15 cellular contexts compared by ENCODE assay signal in the genomic region with DNA sequence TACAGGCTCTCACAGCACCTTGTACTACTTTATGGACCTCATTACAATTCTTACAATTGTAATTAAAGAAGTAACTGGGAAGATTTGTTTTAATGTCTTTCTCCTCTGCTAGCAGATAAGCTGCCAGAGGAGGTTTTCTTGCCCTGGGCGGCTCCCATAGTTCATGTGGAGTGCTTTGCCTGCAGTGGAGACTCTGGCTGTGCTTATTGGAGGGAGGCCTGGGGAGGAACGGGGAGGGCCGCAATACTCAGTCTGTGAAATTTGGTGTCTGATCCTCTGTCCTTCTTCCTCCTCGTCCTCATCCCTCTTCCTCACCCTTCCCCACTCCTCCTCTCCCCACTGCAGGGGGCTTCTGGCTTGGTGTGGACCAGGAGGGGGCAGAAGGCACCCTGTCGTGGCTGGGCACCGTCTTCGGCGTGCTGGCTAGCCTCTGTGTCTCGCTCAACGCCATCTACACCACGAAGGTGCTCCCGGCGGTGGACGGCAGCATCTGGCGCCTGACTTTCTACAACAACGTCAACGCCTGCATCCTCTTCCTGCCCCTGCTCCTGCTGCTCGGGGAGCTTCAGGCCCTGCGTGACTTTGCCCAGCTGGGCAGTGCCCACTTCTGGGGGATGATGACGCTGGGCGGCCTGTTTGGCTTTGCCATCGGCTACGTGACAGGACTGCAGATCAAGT.
"Had no signal": no experiment of that assay in that cellular context is flagged by ENCODE, and none has a peak within 500 bp of the region (broad histone marks: within the 10 kb centered on the region; RNA-seq: fewer than 3 reads in every experiment).

No MANE protein-coding gene starts in this region.

- H3K27me3 Mint-ChIP-seq: memory B cell had no signal

- H3K27me3 ChIP-seq: ascending aorta, ovary, thyroid gland, uterus had no signal

- H3K4me3 Mint-ChIP-seq: memory B cell had no signal

- H3K9me3 ChIP-seq: ascending aorta, left ventricle myocardium inferior, ovary, thyroid gland, uterus had no signal

- DNase-seq: activated CD4-positive, alpha-beta T cell treated with anti-CD3 and anti-CD28 coated beads for 48 hours; activated CD8-positive, alpha-beta memory T cell treated with anti-CD3 and anti-CD28 coated beads for 24 hours; activated effector memory CD4-positive, alpha-beta T cell treated with Interleukin-2 at 50 U/mL for 16 hours; foreskin melanocyte; kidney; left ventricle myocardium inferior; stimulated activated CD4-positive, alpha-beta T cell treated with anti-CD3 and anti-CD28 coated beads, Interleukin-15, amount 100 ng/mL, for 24 hours; stimulated activated CD4-positive, alpha-beta T cell treated with anti-CD3 and anti-CD28 coated beads, Interleukin-4, amount 100 ng/mL, for 24 hours; T-helper 9 cell; thyroid gland had no signal

- H3K36me3 ChIP-seq: ovary, uterus had no signal

- ATAC-seq: activated naive CD4-positive, alpha-beta T cell treated with anti-CD3 and anti-CD28 coated beads, Interleukin-2, amount 50 U/mL, for 72 hours had no signal

- H3K4me3 ChIP-seq: ascending aorta, left ventricle myocardium inferior, ovary, thyroid gland, uterus had no signal

- H3K27ac ChIP-seq: ascending aorta, left ventricle myocardium inferior, ovary, thyroid gland, uterus had no signal

- H3K9me3 Mint-ChIP-seq: activated naive CD4-positive, alpha-beta T cell treated with anti-CD3 and anti-CD28 coated beads, Interleukin-2, amount 50 U/mL, for 72 hours; memory B cell had no signal
